In the genomic region with DNA sequence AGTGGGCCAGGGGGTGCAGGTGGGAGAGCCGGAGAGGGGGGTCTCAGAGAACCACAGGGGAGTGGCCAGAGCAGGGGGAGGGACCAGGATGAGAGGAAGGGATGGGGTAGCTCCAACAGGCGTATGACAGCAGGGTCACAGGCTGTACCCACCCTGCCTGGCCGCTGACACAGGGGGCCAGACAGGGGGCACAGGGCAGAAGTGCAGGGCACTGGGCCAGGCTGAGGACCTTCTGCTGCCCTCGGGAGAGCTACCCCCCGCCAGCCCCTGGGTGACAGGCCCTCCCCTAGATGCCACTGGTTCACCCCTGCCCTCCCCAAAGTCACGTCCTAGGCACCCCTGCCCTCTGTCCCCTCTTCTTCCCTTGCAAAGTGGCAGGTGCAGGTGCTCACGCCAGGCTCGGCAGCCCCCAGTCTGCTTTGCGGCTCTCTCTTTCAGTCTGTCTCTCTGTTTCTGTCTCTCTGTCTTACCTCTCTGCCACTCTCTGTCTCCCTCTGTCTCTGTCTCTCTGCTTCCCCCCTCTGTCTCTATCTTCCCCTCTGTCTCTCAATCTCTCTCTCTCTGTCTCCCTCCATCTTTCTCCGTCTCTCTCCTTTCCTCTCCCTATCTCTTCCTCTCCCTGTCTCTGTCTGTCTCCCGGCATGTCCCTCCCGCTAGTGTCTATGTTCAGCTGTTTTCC, we compare ENCODE assay signal across 12 cellular contexts. TPM values are rescaled to one million over a fixed set of nuclear protein-coding genes. Genes with fewer than 3 reads are reported as not detected.
DNase-seq lines count a peak whose midpoint lies in the region; ATAC-seq and TF ChIP-seq lines count a peak whose summit lies in the region.
"Had no signal": no experiment of that assay in that cellular context is flagged by ENCODE, and none has a peak within 500 bp of the region (broad histone marks: within the 10 kb centered on the region; RNA-seq: fewer than 3 reads in every experiment).

No MANE protein-coding gene starts in this region.

- no TSS peak for BruUV-seq in A673 (replicated peaks; lab: Mats Ljungman, UMichigan)

- H3K4me1 ChIP-seq in left lung: no peaks in the 10 kb centered on the region
- no peaks in the 10 kb centered on the region for H3K4me1 ChIP-seq in A673 (ENCODE audit: insufficient read depth, low read length, poor library complexity, severe bottlenecking)

- H3K36me3 ChIP-seq in left lung (no peaks in the 10 kb centered on the region), A673 (ENCODE audit: insufficient read depth, low read length, poor library complexity, severe bottlenecking) (no peaks in the 10 kb centered on the region)

- no peak for TF ChIP-seq CTCF in left lung (IDR thresholded peaks at IDR 0.05)
- TF ChIP-seq CTCF in A673 (conservative IDR thresholded peaks at IDR 0.05; ENCODE audit: low read depth, low read length): no peak

- CTCF ChIA-PET in activated naive CD4-positive, alpha-beta T cell treated with anti-CD3 and anti-CD28 coated beads for 36 hours (lab: Charles Lee): no interaction called here
- CTCF ChIA-PET in A673 (lab: Charles Lee): no interaction called here

- H3K9me3 ChIP-seq in T-helper 17 cell (ENCODE audit: control insufficient read depth, low read length, poor library complexity, severe bottlenecking) (no peaks in the 10 kb centered on the region), left lung (no peaks in the 10 kb centered on the region), A673 (ENCODE audit: low read depth, low read length, poor library complexity, severe bottlenecking) (no peaks in the 10 kb centered on the region)
- H3K9me3 ChIP-seq: SK-N-SH had no signal

- POLR2A ChIA-PET in A673 (lab: Charles Lee; ENCODE audit: low non-redundant PET): no interaction called here

- intact Hi-C loops in activated naive CD4-positive, alpha-beta T cell treated with anti-CD3 and anti-CD28 coated beads for 36 hours (cut with micrococcal nuclease): no loop called here
- intact Hi-C loops in left lung (cut with DNase I) (no loop called here), A673 (cut with micrococcal nuclease; ENCODE audit: unreplicated experiment) (no loop called here)

- H3K27me3 Mint-ChIP-seq in activated naive CD4-positive, alpha-beta T cell treated with anti-CD3 and anti-CD28 coated beads for 36 hours (ENCODE audit: low read depth): no peaks in the 10 kb centered on the region
- no peaks in the 10 kb centered on the region for H3K27me3 Mint-ChIP-seq in T-helper 17 cell
- no peaks in the 10 kb centered on the region for H3K27me3 Mint-ChIP-seq in stimulated activated memory B cell treated with anti-CD40 and anti-IgM and Interleukin-4, amounts not matched to agents 10 μg/mL and 1 μg/mL and 100 μg/mL, for 72 hours

- no peaks in the 10 kb centered on the region for H3K4me1 Mint-ChIP-seq in activated naive CD4-positive, alpha-beta T cell treated with anti-CD3 and anti-CD28 coated beads for 36 hours (ENCODE audit: low read depth)
- H3K4me1 Mint-ChIP-seq in T-helper 17 cell: peaks cover 23% of the 10 kb centered on the region
- H3K4me1 Mint-ChIP-seq in stimulated activated memory B cell treated with anti-CD40 and anti-IgM and Interleukin-4, amounts not matched to agents 10 μg/mL and 1 μg/mL and 100 μg/mL, for 72 hours: no peaks in the 10 kb centered on the region

- no peak overlapping the region for H3K4me3 Mint-ChIP-seq in activated naive CD4-positive, alpha-beta T cell treated with anti-CD3 and anti-CD28 coated beads for 36 hours
- no peak overlapping the region for H3K4me3 Mint-ChIP-seq in T-helper 17 cell
- no peak overlapping the region for H3K4me3 Mint-ChIP-seq in stimulated activated memory B cell treated with anti-CD40 and anti-IgM and Interleukin-4, amounts not matched to agents 10 μg/mL and 1 μg/mL and 100 μg/mL, for 72 hours
- H3K4me3 Mint-ChIP-seq: HFFc6 had no signal

- no peak overlapping the region for H3K4me3 ChIP-seq in left lung
- H3K4me3 ChIP-seq in A673 (ENCODE audit: low read depth, low read length, poor library complexity, severe bottlenecking): no peak overlapping the region

- ATAC-seq in T-helper 17 cell: no peak
- ATAC-seq in left lung: no peak
- peak; percentile 5 for ATAC-seq in stimulated activated memory B cell treated with anti-CD40 and anti-IgM and Interleukin-4, amounts not matched to agents 10 μg/mL and 1 μg/mL and 100 μg/mL, for 72 hours

- H3K27me3 ChIP-seq in left lung (no peaks in the 10 kb centered on the region), A673 (replicated peaks; ENCODE audit: insufficient read depth, low read depth, low read length, poor library complexity) (no peaks in the 10 kb centered on the region)

- H3K27ac Mint-ChIP-seq in activated naive CD4-positive, alpha-beta T cell treated with anti-CD3 and anti-CD28 coated beads for 36 hours: no peak overlapping the region
- H3K27ac Mint-ChIP-seq in T-helper 17 cell: no peak overlapping the region
- H3K27ac Mint-ChIP-seq in stimulated activated memory B cell treated with anti-CD40 and anti-IgM and Interleukin-4, amounts not matched to agents 10 μg/mL and 1 μg/mL and 100 μg/mL, for 72 hours: no peak overlapping the region
- H3K27ac Mint-ChIP-seq: HFFc6 had no signal

- no peaks in the 10 kb centered on the region for H3K9me3 Mint-ChIP-seq in activated naive CD4-positive, alpha-beta T cell treated with anti-CD3 and anti-CD28 coated beads for 36 hours
- H3K9me3 Mint-ChIP-seq in stimulated activated memory B cell treated with anti-CD40 and anti-IgM and Interleukin-4, amounts not matched to agents 10 μg/mL and 1 μg/mL and 100 μg/mL, for 72 hours: no peaks in the 10 kb centered on the region
- H3K9me3 Mint-ChIP-seq: HFFc6 had no signal

- no peaks in the 10 kb centered on the region for H3K36me3 Mint-ChIP-seq in activated naive CD4-positive, alpha-beta T cell treated with anti-CD3 and anti-CD28 coated beads for 36 hours (ENCODE audit: low read depth)
- no peaks in the 10 kb centered on the region for H3K36me3 Mint-ChIP-seq in T-helper 17 cell (ENCODE audit: low read depth)
- no peaks in the 10 kb centered on the region for H3K36me3 Mint-ChIP-seq in stimulated activated memory B cell treated with anti-CD40 and anti-IgM and Interleukin-4, amounts not matched to agents 10 μg/mL and 1 μg/mL and 100 μg/mL, for 72 hours

- no peak overlapping the region for H3K27ac ChIP-seq in left lung
- H3K27ac ChIP-seq in A673 (ENCODE audit: low read depth, low read length, poor library complexity, severe bottlenecking): no peak overlapping the region

- peak; percentile 2 for DNase-seq in activated naive CD4-positive, alpha-beta T cell treated with anti-CD3 and anti-CD28 coated beads for 36 hours
- DNase-seq in activated naive CD4-positive, alpha-beta T cell (lab: John Stamatoyannopoulos, UW): no peak
- DNase-seq in T-helper 17 cell (peak in 2 of 3 donors; percentile 4 to 9), left lung (peak; percentile 22 to 53), cerebellar nuclear complex (lab: John Stamatoyannopoulos, UW) (no peak), glomerular visceral epithelial cell (ENCODE audit: extremely low spot score) (no peak), A673 (ENCODE audit: low spot score) (no peak)
- DNase-seq: DMS 273 treated with DMSO at 0.1 percent for 48 hours, HFFc6, NCI-H1048, SK-N-SH had no signal

RNA-seq across cellular contexts. Expression of a gene that starts 48.5 kb away (rescaled TPM):
- total RNA-seq in activated naive CD4-positive, alpha-beta T cell treated with anti-CD3 and anti-CD28 coated beads for 36 hours: not detected
- total RNA-seq in T-helper 17 cell: under 1 TPM; 0.10 to 0.18 TPM
- 1 to 10 TPM; 4.6 to 8.5 TPM for total RNA-seq in left lung
- not detected in 2 replicates for total RNA-seq in A673 (2021)

Comparison
In these comparisons a context has a peak if more than half of its experiments do, and no peak if none do; other contexts are left out.
1. DNase-seq: peak in activated naive CD4-positive, alpha-beta T cell treated with anti-CD3 and anti-CD28 coated beads for 36 hours (single experiment), T-helper 17 cell (2 of 3) and left lung (2 of 2); none in activated naive CD4-positive, alpha-beta T cell (0 of 4), cerebellar nuclear complex (0 of 2), glomerular visceral epithelial cell (single experiment) and A673 (single experiment).